ENCODE assay signal across 18 cellular contexts in genomic region chr3:65703026-65703425, GRCh38.
DNase-seq lines count a peak whose midpoint lies in the region; TF ChIP-seq lines count a peak whose summit lies in the region.
"Had no signal": no experiment of that assay in that cellular context is flagged by ENCODE, and none has a peak within 500 bp of the region (broad histone marks: within the 10 kb centered on the region; RNA-seq: fewer than 3 reads in every experiment).

No MANE protein-coding gene starts in this region.

- H3K9me3 Mint-ChIP-seq in nephron progenitor cell, result peaks cover 14% of the 10 kb centered on the region

- DNase-seq in G401 (ENCODE audit: low spot score) (peak; percentile 63), cerebellum (ENCODE audit: low spot score) (peak; percentile 34), nephron progenitor cell (no peak), hepatic stellate cell (ENCODE audit: low spot score) (no peak), CD1c-positive myeloid dendritic cell (ENCODE audit: extremely low spot score) (no peak), EL (no peak)
- DNase-seq: AML-193; CD4-positive, alpha-beta memory T cell; CD4-positive, CD25-positive, alpha-beta regulatory T cell; CD8-positive, alpha-beta memory T cell; COR-L47; DMS 273 treated with DMSO at 0.1 percent for 48 hours; DMS153; DMS53; DMS79; DND-41; GDM1 had no signal

- no peak for TF ChIP-seq CTCF in nephron progenitor cell (IDR thresholded peaks at IDR 0.05)

- in situ Hi-C loops in G401 (cut with HindIII; ENCODE audit: low sequenced_read_pairs), result no loop called here

- H3K27ac Mint-ChIP-seq in nephron progenitor cell, result peak overlapping the region; percentile 43
- H3K27ac Mint-ChIP-seq: B cell; CD4-positive, CD25-positive, alpha-beta regulatory T cell; CD8-positive, alpha-beta memory T cell had no signal

- H3K36me3 Mint-ChIP-seq in nephron progenitor cell (ENCODE audit: low read depth), result peaks cover 4% of the 10 kb centered on the region
- H3K36me3 Mint-ChIP-seq: CD4-positive, alpha-beta memory T cell; CD4-positive, CD25-positive, alpha-beta regulatory T cell; CD8-positive, alpha-beta memory T cell had no signal

- no peak overlapping the region for H3K4me3 Mint-ChIP-seq in nephron progenitor cell
- H3K4me3 Mint-ChIP-seq: B cell; CD4-positive, alpha-beta memory T cell; CD4-positive, CD25-positive, alpha-beta regulatory T cell; CD8-positive, alpha-beta memory T cell had no signal

- peaks cover 4% of the 10 kb centered on the region for H3K27me3 Mint-ChIP-seq in nephron progenitor cell (ENCODE audit: low read depth, poor library complexity)
- H3K27me3 Mint-ChIP-seq: B cell; CD8-positive, alpha-beta memory T cell had no signal

- peaks cover 54% of the 10 kb centered on the region for H3K4me1 Mint-ChIP-seq in nephron progenitor cell
- H3K4me1 Mint-ChIP-seq: B cell; CD4-positive, alpha-beta memory T cell; CD4-positive, CD25-positive, alpha-beta regulatory T cell; CD8-positive, alpha-beta memory T cell had no signal

Comparison
In these comparisons a context has a peak if more than half of its experiments do, and no peak if none do; other contexts are left out.
1. DNase-seq: peak in G401 (single experiment) and cerebellum (single experiment); none in nephron progenitor cell (single experiment), hepatic stellate cell (single experiment), CD1c-positive myeloid dendritic cell (single experiment) and EL (single experiment).